In the genomic region with DNA sequence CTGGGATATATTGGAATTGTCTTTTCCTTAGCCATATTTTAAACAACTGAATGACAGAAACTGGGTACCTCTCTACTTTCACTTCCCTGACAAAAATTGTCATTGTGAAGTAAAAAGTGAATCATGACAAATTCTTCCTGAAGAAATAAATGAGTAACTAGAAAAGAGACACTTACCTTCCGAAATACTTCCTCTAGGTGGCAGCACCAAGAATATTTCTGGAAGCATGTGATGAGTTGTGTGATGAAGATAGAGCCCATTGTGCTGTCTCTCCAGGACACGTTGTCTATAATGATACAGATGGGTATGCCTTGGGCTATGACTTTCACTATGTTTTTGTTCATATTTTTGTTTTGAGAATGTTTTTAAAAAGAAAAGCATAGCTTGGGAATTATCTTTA, we compare ENCODE assay signal across 8 cellular contexts. TPM values are rescaled to one million over a fixed set of nuclear protein-coding genes. Genes with fewer than 3 reads are reported as not detected.
DNase-seq lines count a peak whose midpoint lies in the region; ATAC-seq, FAIRE-seq and TF ChIP-seq lines count a peak whose summit lies in the region.

No MANE protein-coding gene starts in this region.

- H3K27ac Mint-ChIP-seq in CD8-positive, alpha-beta T cell, result peak overlapping the region; percentile 5
- no peak overlapping the region for H3K27ac Mint-ChIP-seq in activated naive CD8-positive, alpha-beta T cell treated with anti-CD3 and anti-CD28 coated beads, Interleukin-2, amount 10 ng/mL, durations not matched to agents 7 days and 5 days
- H3K27ac Mint-ChIP-seq in T-helper 2 cell treated with Interferon-gamma antibody and Interleukin-4, amounts not matched to agents 5 μg/mL and 100 μg/mL, for 36 hours, result no peak overlapping the region

- no peak overlapping the region for H3K4me3 ChIP-seq in CD8-positive, alpha-beta T cell (ENCODE audit: low read depth, low read length)
- H3K4me3 ChIP-seq in keratinocyte (ENCODE audit: control insufficient read depth in 2 of 3, extremely low read depth in 1 of 3, insufficient read depth in 2 of 3, low read depth in 1 of 3, low read length in 3 of 3) (no peak overlapping the region), thyroid gland (replicated peaks in 1 of 3) (no peak overlapping the region)

- H3K9me3 ChIP-seq in CD8-positive, alpha-beta T cell (ENCODE audit: low read length), result no peaks in the 10 kb centered on the region
- H3K9me3 ChIP-seq in keratinocyte (ENCODE audit: control insufficient read depth, low read depth, low read length), result no peaks in the 10 kb centered on the region
- no peaks in the 10 kb centered on the region for H3K9me3 ChIP-seq in thyroid gland

- H3K36me3 ChIP-seq in CD8-positive, alpha-beta T cell (ENCODE audit: insufficient read depth, low read length), result peaks cover 46% of the 10 kb centered on the region
- H3K36me3 ChIP-seq in keratinocyte (ENCODE audit: control insufficient read depth in 2 of 2, extremely low read depth in 1 of 2, insufficient read depth in 2 of 2, low read length in 2 of 2), result peaks cover 27 to 32% of the 10 kb centered on the region in 2 experiments
- H3K36me3 ChIP-seq in thyroid gland, result peaks cover 0 to 4% of the 10 kb centered on the region in 2 donors

- ATAC-seq in CD8-positive, alpha-beta T cell, result peak; percentile 78
- peak; percentile 95 for ATAC-seq in HG02759 (IDR thresholded peaks at IDR 0.05; ENCODE audit: unreplicated experiment)
- peak; percentile 78 for ATAC-seq in activated naive CD8-positive, alpha-beta T cell treated with anti-CD3 and anti-CD28 coated beads, Interleukin-2, amount 10 ng/mL, durations not matched to agents 7 days and 5 days (ENCODE audit: low read depth)

- peak; percentile 71 for FAIRE-seq in GM12891 (lab: Jason Lieb, UNC)
- FAIRE-seq in keratinocyte (lab: Jason Lieb, UNC), result peak; percentile 82

- CTCF ChIA-PET in CD8-positive, alpha-beta T cell (lab: Charles Lee), result interaction anchor here (0.6 to 2.0 kb wide), 11 partner anchors 11 to 664 kb away, joined by 3 to 7 read pairs (median 3); a partner anchor contains a TSS

- no peaks in the 10 kb centered on the region for H3K9me1 ChIP-seq in keratinocyte (ENCODE audit: control insufficient read depth, extremely low read depth, insufficient read depth, low read length)

- H3K27me3 ChIP-seq in CD8-positive, alpha-beta T cell (ENCODE audit: insufficient read depth, low read length), result no peaks in the 10 kb centered on the region
- no peaks in the 10 kb centered on the region for H3K27me3 ChIP-seq in keratinocyte (ENCODE audit: control insufficient read depth, extremely low read depth, insufficient read depth, low read length)
- H3K27me3 ChIP-seq in thyroid gland, result no peaks in the 10 kb centered on the region

- POLR2A ChIA-PET in CD8-positive, alpha-beta T cell (lab: Charles Lee), result no interaction called here
- POLR2A ChIA-PET in activated naive CD8-positive, alpha-beta T cell treated with anti-CD3 and anti-CD28 coated beads, Interleukin-2, amount 10 ng/mL, durations not matched to agents 7 days and 5 days (lab: Charles Lee), result no interaction called here

- no peak overlapping the region for H3K4me3 Mint-ChIP-seq in CD8-positive, alpha-beta T cell
- H3K4me3 Mint-ChIP-seq in activated naive CD8-positive, alpha-beta T cell treated with anti-CD3 and anti-CD28 coated beads, Interleukin-2, amount 10 ng/mL, durations not matched to agents 7 days and 5 days, result no peak overlapping the region
- H3K4me3 Mint-ChIP-seq in T-helper 2 cell treated with Interferon-gamma antibody and Interleukin-4, amounts not matched to agents 5 μg/mL and 100 μg/mL, for 36 hours, result no peak overlapping the region

- H3K27ac ChIP-seq in CD8-positive, alpha-beta T cell (ENCODE audit: low read depth, low read length), result no peak overlapping the region
- H3K27ac ChIP-seq in keratinocyte (ENCODE audit: control insufficient read depth, insufficient read depth, low read length) (no peak overlapping the region), thyroid gland (no peak overlapping the region)

- H3K27me3 Mint-ChIP-seq in CD8-positive, alpha-beta T cell (ENCODE audit: low read depth), result no peaks in the 10 kb centered on the region
- H3K27me3 Mint-ChIP-seq in activated naive CD8-positive, alpha-beta T cell treated with anti-CD3 and anti-CD28 coated beads, Interleukin-2, amount 10 ng/mL, durations not matched to agents 7 days and 5 days, result no peaks in the 10 kb centered on the region
- H3K27me3 Mint-ChIP-seq in T-helper 2 cell treated with Interferon-gamma antibody and Interleukin-4, amounts not matched to agents 5 μg/mL and 100 μg/mL, for 36 hours (ENCODE audit: low read depth), result no peaks in the 10 kb centered on the region

- peak; percentile 71 for TF ChIP-seq CTCF in CD8-positive, alpha-beta T cell (IDR thresholded peaks at IDR 0.05)
- TF ChIP-seq CTCF in keratinocyte (optimal IDR thresholded peaks at IDR 0.05 in 1 of 3, IDR thresholded peaks at IDR 0.05 in 1 of 3, conservative IDR thresholded peaks at IDR 0.05 in 1 of 3; ENCODE audit: extremely low read depth in 1 of 3, insufficient read depth in 2 of 3, low read length in 3 of 3) (peak in 2 of 3 experiments; percentile 21 to 47), thyroid gland (IDR thresholded peaks at IDR 0.05) (peak in 3 of 6 experiments; percentile 26 to 38 (median 32))

- H3K9me3 Mint-ChIP-seq in CD8-positive, alpha-beta T cell, result no peaks in the 10 kb centered on the region
- peaks cover 1% of the 10 kb centered on the region for H3K9me3 Mint-ChIP-seq in activated naive CD8-positive, alpha-beta T cell treated with anti-CD3 and anti-CD28 coated beads, Interleukin-2, amount 10 ng/mL, durations not matched to agents 7 days and 5 days
- H3K9me3 Mint-ChIP-seq in T-helper 2 cell treated with Interferon-gamma antibody and Interleukin-4, amounts not matched to agents 5 μg/mL and 100 μg/mL, for 36 hours, result no peaks in the 10 kb centered on the region

- H3K9ac ChIP-seq in keratinocyte (ENCODE audit: control insufficient read depth, extremely low read depth, insufficient read depth, low read length), result no peak overlapping the region

- TF ChIP-seq POLR2A in GM12891 (IDR thresholded peaks at IDR 0.05; ENCODE audit: low read depth, low read length) (no peak), thyroid gland (IDR thresholded peaks at IDR 0.05) (no peak)

- peaks cover 13% of the 10 kb centered on the region for H3K4me1 Mint-ChIP-seq in CD8-positive, alpha-beta T cell (ENCODE audit: low read depth)
- peaks cover 9% of the 10 kb centered on the region for H3K4me1 Mint-ChIP-seq in activated naive CD8-positive, alpha-beta T cell treated with anti-CD3 and anti-CD28 coated beads, Interleukin-2, amount 10 ng/mL, durations not matched to agents 7 days and 5 days
- peaks cover 2% of the 10 kb centered on the region for H3K4me1 Mint-ChIP-seq in T-helper 2 cell treated with Interferon-gamma antibody and Interleukin-4, amounts not matched to agents 5 μg/mL and 100 μg/mL, for 36 hours (ENCODE audit: low read depth)

- H3K36me3 Mint-ChIP-seq in CD8-positive, alpha-beta T cell, result peaks cover 92% of the 10 kb centered on the region
- peaks cover 86% of the 10 kb centered on the region for H3K36me3 Mint-ChIP-seq in activated naive CD8-positive, alpha-beta T cell treated with anti-CD3 and anti-CD28 coated beads, Interleukin-2, amount 10 ng/mL, durations not matched to agents 7 days and 5 days
- H3K36me3 Mint-ChIP-seq in T-helper 2 cell treated with Interferon-gamma antibody and Interleukin-4, amounts not matched to agents 5 μg/mL and 100 μg/mL, for 36 hours (ENCODE audit: low read depth), result peaks cover 86% of the 10 kb centered on the region

- intact Hi-C loops in CD8-positive, alpha-beta T cell (cut with DNase I, micrococcal nuclease), result loop anchor here (1.0 to 5.0 kb wide), 3 partner anchors 53 to 340 kb away; no protein-coding TSS in a partner anchor
- intact Hi-C loops in thyroid gland (cut with DNase I), result no loop called here

- no peaks in the 10 kb centered on the region for H3K79me2 ChIP-seq in keratinocyte (ENCODE audit: control insufficient read depth, insufficient read depth, low read length)

- 16 to 26% methylated on average over 2 of the region's 2 CpGs for WGBS in thyroid gland, 2 donors

- H3K4me1 ChIP-seq in CD8-positive, alpha-beta T cell (ENCODE audit: insufficient read depth, low read length), result no peaks in the 10 kb centered on the region
- H3K4me1 ChIP-seq in keratinocyte (ENCODE audit: control insufficient read depth, extremely low read depth, insufficient read depth, low read length) (no peaks in the 10 kb centered on the region), thyroid gland (no peaks in the 10 kb centered on the region)

- H2AFZ ChIP-seq in keratinocyte (ENCODE audit: control insufficient read depth, low read length), result no peak overlapping the region

- H4K20me1 ChIP-seq in keratinocyte (ENCODE audit: control insufficient read depth, extremely low read depth, insufficient read depth, low read length), result no peaks in the 10 kb centered on the region

- no peak overlapping the region for H3K4me2 ChIP-seq in keratinocyte (ENCODE audit: control insufficient read depth, extremely low read depth, insufficient read depth, low read depth, low read length)

- DNase-seq in CD8-positive, alpha-beta T cell, result peak in 2 of 7 experiments; percentile 19 to 20
- no peak for DNase-seq in GM12891 (ENCODE audit: insufficient read length, low spot score)
- DNase-seq in NAMALWA (ENCODE audit: low spot score), result peak; percentile 78
- DNase-seq in activated naive CD8-positive, alpha-beta T cell treated with anti-CD3 and anti-CD28 coated beads, Interleukin-2, amount 10 ng/mL, durations not matched to agents 7 days and 5 days, result no peak
- peak; percentile 38 for DNase-seq in keratinocyte (ENCODE audit: low read depth, low spot score)
- DNase-seq in T-helper 2 cell treated with Interferon-gamma antibody and Interleukin-4, amounts not matched to agents 5 μg/mL and 100 μg/mL, for 36 hours (ENCODE audit: low spot score), result no peak
- no peak for DNase-seq in thyroid gland

- dilution Hi-C loops in keratinocyte (cut with MboI; ENCODE audit: extremely low pct_ligation_motif_present, low sequenced_read_pairs), result no loop called here

RNA-seq across cellular contexts. Expression of a gene that starts 21.5 kb away (rescaled TPM):
- 10 to 100 TPM; 63.5 to 75.5 TPM for total RNA-seq in CD8-positive, alpha-beta T cell
- polyA plus RNA-seq in GM12891 (2012; ENCODE audit: low read depth, missing spikeins), result 68.7 TPM
- total RNA-seq in activated naive CD8-positive, alpha-beta T cell treated with anti-CD3 and anti-CD28 coated beads, Interleukin-2, amount 10 ng/mL, durations not matched to agents 7 days and 5 days, result 100 to 1,000 TPM; 111 to 115 TPM
- 106 to 130 TPM (median 127 TPM) in 3 replicates for polyA plus RNA-seq in keratinocyte
- 315 TPM for polyA plus RNA-seq in keratinocyte (2011; ENCODE audit: low read depth)
- polyA plus RNA-seq in keratinocyte (2011; cell fraction: cytosol; rRNA removed), result 140 and 174 TPM in 2 replicates
- polyA plus RNA-seq in keratinocyte (2011; cell fraction: nucleus; rRNA removed), result 104 and 143 TPM in 2 replicates
- polyA plus RNA-seq in keratinocyte (2012; ENCODE audit: low replicate concordance), result 70.5 and 148 TPM in 2 replicates
- polyA minus RNA-seq in keratinocyte, result 26.1 to 106 TPM (median 85.2 TPM) in 3 replicates
- polyA minus RNA-seq in keratinocyte (2011; cell fraction: cytosol; rRNA and poly(A)+ RNA removed), result 56.0 TPM
- 25.6 and 44.6 TPM in 2 replicates for polyA minus RNA-seq in keratinocyte (2011; cell fraction: nucleus; rRNA and poly(A)+ RNA removed)
- total RNA-seq in thyroid gland, result 10 to 100 TPM; 26.0 to 62.3 (median 36.4) TPM

RNA-seq across cellular contexts. Expression of a gene that starts 48.6 kb away (rescaled TPM):
- total RNA-seq in CD8-positive, alpha-beta T cell, result not detected
- polyA plus RNA-seq in GM12891 (2012; ENCODE audit: low read depth, missing spikeins), result 0.06 TPM
- total RNA-seq in activated naive CD8-positive, alpha-beta T cell treated with anti-CD3 and anti-CD28 coated beads, Interleukin-2, amount 10 ng/mL, durations not matched to agents 7 days and 5 days, result not detected
- not detected in 3 replicates for polyA plus RNA-seq in keratinocyte
- polyA plus RNA-seq in keratinocyte (2011; ENCODE audit: low read depth), result not detected
- polyA plus RNA-seq in keratinocyte (2011; cell fraction: cytosol; rRNA removed), result not detected in 2 replicates
- not detected in 2 replicates for polyA plus RNA-seq in keratinocyte (2011; cell fraction: nucleus; rRNA removed)
- not detected in 2 replicates for polyA plus RNA-seq in keratinocyte (2012; ENCODE audit: low replicate concordance)
- polyA minus RNA-seq in keratinocyte, result not detected in 3 replicates
- not detected for polyA minus RNA-seq in keratinocyte (2011; cell fraction: cytosol; rRNA and poly(A)+ RNA removed)
- polyA minus RNA-seq in keratinocyte (2011; cell fraction: nucleus; rRNA and poly(A)+ RNA removed), result not detected in 2 replicates
- total RNA-seq in thyroid gland, result 10 to 100 TPM in 1 of 4 donors, 1 to 10 TPM in 3; 1.3 to 26.1 (median 3.8) TPM

Comparison
In these comparisons a context has a peak if more than half of its experiments do, and no peak if none do; other contexts are left out.
1. DNase-seq: peak in NAMALWA (single experiment) and keratinocyte (single experiment); none in GM12891 (single experiment), activated naive CD8-positive, alpha-beta T cell treated with anti-CD3 and anti-CD28 coated beads, Interleukin-2, amount 10 ng/mL, durations not matched to agents 7 days and 5 days (single experiment), T-helper 2 cell treated with Interferon-gamma antibody and Interleukin-4, amounts not matched to agents 5 μg/mL and 100 μg/mL, for 36 hours (single experiment) and thyroid gland (0 of 2).
2. Peak in every context shown above with its lines, with median percentiles within 50 percentile points of each other: ATAC-seq.